12 cellular contexts compared by ENCODE assay signal in the genomic region with DNA sequence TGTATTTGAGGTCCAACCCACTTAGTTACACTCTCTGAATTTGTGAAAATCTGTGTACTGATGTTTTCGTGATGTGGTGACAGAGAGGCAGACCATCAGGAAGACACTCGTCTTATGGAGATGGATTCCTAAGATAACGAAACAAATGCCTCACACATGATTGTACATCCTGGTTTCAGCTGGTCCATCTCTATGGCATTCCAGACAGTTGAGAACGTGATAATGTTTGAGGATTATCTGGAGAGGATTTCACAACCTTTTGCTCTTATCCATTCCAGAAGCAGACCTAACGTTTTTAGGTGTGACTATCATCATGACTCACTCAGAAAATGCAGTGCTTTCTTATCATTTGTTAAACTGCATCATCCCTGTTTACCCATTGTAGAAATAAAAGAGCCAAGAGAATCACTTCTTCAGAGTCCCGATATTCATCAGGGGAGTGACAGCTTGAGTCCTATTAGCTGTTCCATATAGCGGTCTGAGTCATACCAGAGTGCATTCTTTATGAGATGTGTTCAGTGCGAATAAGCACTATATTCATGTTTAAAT.
DNase-seq lines count a peak whose midpoint lies in the region; ATAC-seq and TF ChIP-seq lines count a peak whose summit lies in the region.
"Had no signal": no experiment of that assay in that cellular context is flagged by ENCODE, and none has a peak within 500 bp of the region (broad histone marks: within the 10 kb centered on the region; RNA-seq: fewer than 3 reads in every experiment).

No MANE protein-coding gene starts in this region.

- peak overlapping the region; percentile 74 for H3K4me2 ChIP-seq in skeletal muscle satellite cell (ENCODE audit: low read length)

- peak; percentile 86 for DNase-seq in GM04504 (ENCODE audit: low read depth)
- DNase-seq in SJSA1 (ENCODE audit: low read depth in 1 of 2, low spot score in 2 of 2): peak; percentile 57 to 85
- peak; percentile 90 for DNase-seq in fibroblast of mammary gland (ENCODE audit: low read depth)
- no peak for DNase-seq in SKM-1 treated with dmso at 0.1 percent for 144 hours (lab: John Stamatoyannopoulos, UW; ENCODE audit: unreplicated experiment)
- no peak for DNase-seq in GF-D8 (lab: John Stamatoyannopoulos, UW)
- DNase-seq: activated CD4-positive, alpha-beta T cell treated with anti-CD3 and anti-CD28 coated beads for 36 hours; lower lobe of right lung; NCI-H1417 treated with DMSO at 0.1 percent for 48 hours; psoas muscle had no signal

- no peak for TF ChIP-seq CTCF in fibroblast of mammary gland (conservative IDR thresholded peaks at IDR 0.05; ENCODE audit: control insufficient read depth, insufficient read depth, low read depth, low read length)

- H3K36me3 ChIP-seq in SJSA1: no peaks in the 10 kb centered on the region
- no peaks in the 10 kb centered on the region for H3K36me3 ChIP-seq in skeletal muscle satellite cell (ENCODE audit: insufficient read depth, low read length)
- H3K36me3 ChIP-seq: lower lobe of right lung had no signal

- peaks cover 38% of the 10 kb centered on the region for H3K4me1 ChIP-seq in SJSA1 (replicated peaks)
- H3K4me1 ChIP-seq in skeletal muscle satellite cell (ENCODE audit: control insufficient read depth, insufficient read depth, low read length): peaks cover 36% of the 10 kb centered on the region
- H3K4me1 ChIP-seq: lower lobe of right lung, psoas muscle had no signal

- peak overlapping the region; percentile 72 for H3K9ac ChIP-seq in skeletal muscle satellite cell (ENCODE audit: low read depth, low read length)

- peak overlapping the region; percentile 80 for H3K27ac ChIP-seq in SJSA1
- H3K27ac ChIP-seq: coronary artery, lower lobe of right lung, psoas muscle had no signal

- ATAC-seq in GM18517 (IDR thresholded peaks at IDR 0.05; ENCODE audit: unreplicated experiment): no peak
- ATAC-seq: activated CD4-positive, alpha-beta T cell treated with anti-CD3 and anti-CD28 coated beads for 36 hours; psoas muscle had no signal

- H3K9me3 ChIP-seq in SJSA1 (replicated peaks) (no peaks in the 10 kb centered on the region), skeletal muscle satellite cell (replicated peaks; ENCODE audit: low read length) (no peaks in the 10 kb centered on the region)
- H3K9me3 ChIP-seq: lower lobe of right lung, psoas muscle had no signal

- H3K4me3 ChIP-seq in SJSA1: no peak overlapping the region
- no peak overlapping the region for H3K4me3 ChIP-seq in fibroblast of mammary gland (ENCODE audit: control insufficient read depth, low read depth, low read length)
- H3K4me3 ChIP-seq in skeletal muscle satellite cell (ENCODE audit: low read length): peak overlapping the region; percentile 46
- H3K4me3 ChIP-seq: coronary artery, lower lobe of right lung, psoas muscle had no signal

- H3K27me3 ChIP-seq in SJSA1 (replicated peaks): no peaks in the 10 kb centered on the region
- H3K27me3 ChIP-seq in skeletal muscle satellite cell (ENCODE audit: control insufficient read depth, insufficient read depth, low read length): no peaks in the 10 kb centered on the region

Comparison
In these comparisons a context has a peak if more than half of its experiments do, and no peak if none do; other contexts are left out.
1. DNase-seq: peak in GM04504 (single experiment), SJSA1 (2 of 2) and fibroblast of mammary gland (single experiment); none in SKM-1 treated with dmso at 0.1 percent for 144 hours (single experiment) and GF-D8 (single experiment).